Comparison of ENCODE assay signal across 1 cellular context in the genomic region with DNA sequence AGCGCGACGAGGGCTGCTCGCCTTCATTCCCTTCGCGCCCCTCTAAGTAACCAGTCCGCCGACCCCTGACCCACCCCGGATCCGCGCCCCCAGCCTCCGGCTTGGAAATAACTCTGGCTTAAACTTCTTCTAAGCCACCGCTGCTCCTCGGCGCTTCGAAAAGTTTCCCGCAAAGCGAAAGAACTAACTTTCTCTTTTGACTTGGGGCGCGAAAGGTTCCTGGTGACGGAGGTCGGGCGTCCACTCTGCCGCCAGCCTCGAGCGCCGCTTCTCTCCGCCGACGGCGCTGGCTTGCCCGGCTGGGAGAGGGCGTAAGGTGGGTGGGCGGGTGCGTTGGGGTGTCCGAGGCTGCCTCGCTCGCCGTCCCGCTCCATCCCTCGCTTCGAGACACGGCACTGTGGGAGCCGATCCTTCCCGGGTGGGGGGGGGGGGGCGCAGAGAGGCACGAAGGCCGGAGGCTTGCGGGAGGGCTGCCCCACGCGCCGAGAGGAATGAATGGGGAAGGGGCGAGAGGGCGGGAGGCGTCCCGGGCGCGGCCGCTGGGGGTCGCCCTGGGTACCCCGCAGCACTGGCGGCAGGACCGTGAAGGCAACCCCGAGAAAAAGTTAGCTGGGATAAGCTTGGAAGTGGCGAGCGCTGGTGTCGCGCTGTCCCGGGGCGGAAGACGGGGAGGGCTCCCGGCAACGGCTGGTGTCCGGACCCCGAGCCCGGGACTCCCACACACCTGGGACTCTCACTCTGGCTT.
TF ChIP-seq lines count a peak whose summit lies in the region.

No MANE protein-coding gene starts in this region.

TF ChIP-seq in HEK293, 187 proteins besides CTCF, POLR2A, EP300 and RAD21 (continued from another document and continues in another):
- no peak for TF ChIP-seq ZNF518A (tag by site-specific recombination; conservative IDR thresholded peaks at IDR 0.05; ENCODE audit: low read depth)
- no peak for TF ChIP-seq ZNF10 (tag by site-specific recombination; IDR thresholded peaks at IDR 0.05)
- TF ChIP-seq ZNF19 (tag by site-specific recombination; IDR thresholded peaks at IDR 0.05; ENCODE audit: low read depth): no peak
- TF ChIP-seq ZNF610 (tag by site-specific recombination; IDR thresholded peaks at IDR 0.05; ENCODE audit: borderline replicate concordance): no peak
- TF ChIP-seq ZNF266 (tag by site-specific recombination; IDR thresholded peaks at IDR 0.05; ENCODE audit: low read depth): no peak
- TF ChIP-seq ZNF16 (tag by site-specific recombination; IDR thresholded peaks at IDR 0.05; ENCODE audit: low read depth): no peak
- TF ChIP-seq, protein P1, sequence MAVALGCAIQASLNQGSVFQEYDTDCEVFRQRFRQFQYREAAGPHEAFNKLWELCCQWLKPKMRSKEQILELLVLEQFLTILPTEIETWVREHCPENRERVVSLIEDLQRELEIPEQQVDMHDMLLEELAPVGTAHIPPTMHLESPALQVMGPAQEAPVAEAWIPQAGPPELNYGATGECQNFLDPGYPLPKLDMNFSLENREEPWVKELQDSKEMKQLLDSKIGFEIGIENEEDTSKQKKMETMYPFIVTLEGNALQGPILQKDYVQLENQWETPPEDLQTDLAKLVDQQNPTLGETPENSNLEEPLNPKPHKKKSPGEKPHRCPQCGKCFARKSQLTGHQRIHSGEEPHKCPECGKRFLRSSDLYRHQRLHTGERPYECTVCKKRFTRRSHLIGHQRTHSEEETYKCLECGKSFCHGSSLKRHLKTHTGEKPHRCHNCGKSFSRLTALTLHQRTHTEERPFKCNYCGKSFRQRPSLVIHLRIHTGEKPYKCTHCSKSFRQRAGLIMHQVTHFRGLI (tag by site-specific recombination; IDR thresholded peaks at IDR 0.05): no peak
- no peak for TF ChIP-seq ZNF23 (tag by site-specific recombination; IDR thresholded peaks at IDR 0.05; ENCODE audit: borderline replicate concordance)
- TF ChIP-seq FEZF1 (tag by site-specific recombination; IDR thresholded peaks at IDR 0.05): no peak; the same call in 1 of the 2 replicates
- TF ChIP-seq ZNF354C (tag by site-specific recombination; IDR thresholded peaks at IDR 0.05; ENCODE audit: borderline replicate concordance, low read depth): no peak
- TF ChIP-seq ZNF48 (tag by site-specific recombination; IDR thresholded peaks at IDR 0.05): no peak
- TF ChIP-seq KLF16 (tag by site-specific recombination; IDR thresholded peaks at IDR 0.05): no peak
- no peak for TF ChIP-seq KLF1 (tag by site-specific recombination; IDR thresholded peaks at IDR 0.05)
- no peak for TF ChIP-seq ZNF112 (tag by site-specific recombination; IDR thresholded peaks at IDR 0.05)
- TF ChIP-seq ZNF324 (tag by site-specific recombination; IDR thresholded peaks at IDR 0.05): no peak
- no peak for TF ChIP-seq ZNF571 (tag by site-specific recombination; IDR thresholded peaks at IDR 0.05)
- no peak for TF ChIP-seq ZBTB17 (tag by site-specific recombination; IDR thresholded peaks at IDR 0.05)
- peak; percentile 66; the same call in 1 of the 2 replicates for TF ChIP-seq ZNF600 (tag by site-specific recombination; IDR thresholded peaks at IDR 0.05)
- TF ChIP-seq ZNF391 (tag by site-specific recombination; IDR thresholded peaks at IDR 0.05; ENCODE audit: borderline replicate concordance, low read depth): no peak
- TF ChIP-seq ZFP37 (tag by site-specific recombination; IDR thresholded peaks at IDR 0.05): no peak
- TF ChIP-seq ZNF132 (tag by site-specific recombination; IDR thresholded peaks at IDR 0.05; ENCODE audit: borderline replicate concordance): no peak
- TF ChIP-seq ZNF624 (tag by site-specific recombination; IDR thresholded peaks at IDR 0.05): no peak
- TF ChIP-seq, protein P2, sequence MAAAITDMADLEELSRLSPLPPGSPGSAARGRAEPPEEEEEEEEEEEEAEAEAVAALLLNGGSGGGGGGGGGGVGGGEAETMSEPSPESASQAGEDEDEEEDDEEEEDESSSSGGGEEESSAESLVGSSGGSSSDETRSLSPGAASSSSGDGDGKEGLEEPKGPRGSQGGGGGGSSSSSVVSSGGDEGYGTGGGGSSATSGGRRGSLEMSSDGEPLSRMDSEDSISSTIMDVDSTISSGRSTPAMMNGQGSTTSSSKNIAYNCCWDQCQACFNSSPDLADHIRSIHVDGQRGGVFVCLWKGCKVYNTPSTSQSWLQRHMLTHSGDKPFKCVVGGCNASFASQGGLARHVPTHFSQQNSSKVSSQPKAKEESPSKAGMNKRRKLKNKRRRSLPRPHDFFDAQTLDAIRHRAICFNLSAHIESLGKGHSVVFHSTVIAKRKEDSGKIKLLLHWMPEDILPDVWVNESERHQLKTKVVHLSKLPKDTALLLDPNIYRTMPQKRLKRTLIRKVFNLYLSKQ (tag by site-specific recombination; IDR thresholded peaks at IDR 0.05; ENCODE audit: borderline replicate concordance): no peak
- peak; percentile 23; the same call in 1 of the 2 replicates for TF ChIP-seq IKZF3 (tag by site-specific recombination; IDR thresholded peaks at IDR 0.05)
- no peak for TF ChIP-seq ZNF621 (tag by site-specific recombination; IDR thresholded peaks at IDR 0.05)
- no peak for TF ChIP-seq ZNF416 (tag by site-specific recombination; IDR thresholded peaks at IDR 0.05)
- TF ChIP-seq ZNF558 (tag by site-specific recombination; IDR thresholded peaks at IDR 0.05): no peak
- TF ChIP-seq, protein P3, sequence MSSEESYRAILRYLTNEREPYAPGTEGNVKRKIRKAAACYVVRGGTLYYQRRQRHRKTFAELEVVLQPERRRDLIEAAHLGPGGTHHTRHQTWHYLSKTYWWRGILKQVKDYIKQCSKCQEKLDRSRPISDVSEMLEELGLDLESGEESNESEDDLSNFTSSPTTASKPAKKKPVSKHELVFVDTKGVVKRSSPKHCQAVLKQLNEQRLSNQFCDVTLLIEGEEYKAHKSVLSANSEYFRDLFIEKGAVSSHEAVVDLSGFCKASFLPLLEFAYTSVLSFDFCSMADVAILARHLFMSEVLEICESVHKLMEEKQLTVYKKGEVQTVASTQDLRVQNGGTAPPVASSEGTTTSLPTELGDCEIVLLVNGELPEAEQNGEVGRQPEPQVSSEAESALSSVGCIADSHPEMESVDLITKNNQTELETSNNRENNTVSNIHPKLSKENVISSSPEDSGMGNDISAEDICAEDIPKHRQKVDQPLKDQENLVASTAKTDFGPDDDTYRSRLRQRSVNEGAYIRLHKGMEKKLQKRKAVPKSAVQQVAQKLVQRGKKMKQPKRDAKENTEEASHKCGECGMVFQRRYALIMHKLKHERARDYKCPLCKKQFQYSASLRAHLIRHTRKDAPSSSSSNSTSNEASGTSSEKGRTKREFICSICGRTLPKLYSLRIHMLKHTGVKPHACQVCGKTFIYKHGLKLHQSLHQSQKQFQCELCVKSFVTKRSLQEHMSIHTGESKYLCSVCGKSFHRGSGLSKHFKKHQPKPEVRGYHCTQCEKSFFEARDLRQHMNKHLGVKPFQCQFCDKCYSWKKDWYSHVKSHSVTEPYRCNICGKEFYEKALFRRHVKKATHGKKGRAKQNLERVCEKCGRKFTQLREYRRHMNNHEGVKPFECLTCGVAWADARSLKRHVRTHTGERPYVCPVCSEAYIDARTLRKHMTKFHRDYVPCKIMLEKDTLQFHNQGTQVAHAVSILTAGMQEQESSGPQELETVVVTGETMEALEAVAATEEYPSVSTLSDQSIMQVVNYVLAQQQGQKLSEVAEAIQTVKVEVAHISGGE (tag by site-specific recombination; conservative IDR thresholded peaks at IDR 0.05; ENCODE audit: low read depth): no peak; the same call in 1 of the 2 replicates
- TF ChIP-seq ZNF239 (tag by site-specific recombination; IDR thresholded peaks at IDR 0.05): no peak
- no peak for TF ChIP-seq ZNF747 (tag by site-specific recombination; IDR thresholded peaks at IDR 0.05)
- TF ChIP-seq ZNF785 (tag by site-specific recombination; IDR thresholded peaks at IDR 0.05): no peak
- TF ChIP-seq ZBTB49 (tag by site-specific recombination; IDR thresholded peaks at IDR 0.05; ENCODE audit: low read depth): no peak
- TF ChIP-seq ZNF221 (tag by site-specific recombination; IDR thresholded peaks at IDR 0.05; ENCODE audit: borderline replicate concordance): no peak
- no peak for TF ChIP-seq PBX3 (CRISPR knock-in tag; IDR thresholded peaks at IDR 0.05)
- TF ChIP-seq ZNF394 (tag by site-specific recombination; IDR thresholded peaks at IDR 0.05; ENCODE audit: borderline replicate concordance): no peak
- TF ChIP-seq ZBTB20 (tag by site-specific recombination; IDR thresholded peaks at IDR 0.05): no peak
- no peak for TF ChIP-seq ZNF146 (tag by site-specific recombination; IDR thresholded peaks at IDR 0.05)
- no peak for TF ChIP-seq ZNF777 (tag by site-specific recombination; IDR thresholded peaks at IDR 0.05; ENCODE audit: borderline replicate concordance)
- TF ChIP-seq, protein P4, sequence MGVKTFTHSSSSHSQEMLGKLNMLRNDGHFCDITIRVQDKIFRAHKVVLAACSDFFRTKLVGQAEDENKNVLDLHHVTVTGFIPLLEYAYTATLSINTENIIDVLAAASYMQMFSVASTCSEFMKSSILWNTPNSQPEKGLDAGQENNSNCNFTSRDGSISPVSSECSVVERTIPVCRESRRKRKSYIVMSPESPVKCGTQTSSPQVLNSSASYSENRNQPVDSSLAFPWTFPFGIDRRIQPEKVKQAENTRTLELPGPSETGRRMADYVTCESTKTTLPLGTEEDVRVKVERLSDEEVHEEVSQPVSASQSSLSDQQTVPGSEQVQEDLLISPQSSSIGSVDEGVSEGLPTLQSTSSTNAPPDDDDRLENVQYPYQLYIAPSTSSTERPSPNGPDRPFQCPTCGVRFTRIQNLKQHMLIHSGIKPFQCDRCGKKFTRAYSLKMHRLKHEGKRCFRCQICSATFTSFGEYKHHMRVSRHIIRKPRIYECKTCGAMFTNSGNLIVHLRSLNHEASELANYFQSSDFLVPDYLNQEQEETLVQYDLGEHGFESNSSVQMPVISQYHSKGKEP (tag by site-specific recombination; IDR thresholded peaks at IDR 0.05): no peak
- TF ChIP-seq ZBTB6 (tag by site-specific recombination; IDR thresholded peaks at IDR 0.05): no peak
- no peak for TF ChIP-seq ZFP3 (tag by site-specific recombination; IDR thresholded peaks at IDR 0.05; ENCODE audit: low read depth)
- no peak for TF ChIP-seq KLF10 (tag by site-specific recombination; IDR thresholded peaks at IDR 0.05)
